In the genomic region with DNA sequence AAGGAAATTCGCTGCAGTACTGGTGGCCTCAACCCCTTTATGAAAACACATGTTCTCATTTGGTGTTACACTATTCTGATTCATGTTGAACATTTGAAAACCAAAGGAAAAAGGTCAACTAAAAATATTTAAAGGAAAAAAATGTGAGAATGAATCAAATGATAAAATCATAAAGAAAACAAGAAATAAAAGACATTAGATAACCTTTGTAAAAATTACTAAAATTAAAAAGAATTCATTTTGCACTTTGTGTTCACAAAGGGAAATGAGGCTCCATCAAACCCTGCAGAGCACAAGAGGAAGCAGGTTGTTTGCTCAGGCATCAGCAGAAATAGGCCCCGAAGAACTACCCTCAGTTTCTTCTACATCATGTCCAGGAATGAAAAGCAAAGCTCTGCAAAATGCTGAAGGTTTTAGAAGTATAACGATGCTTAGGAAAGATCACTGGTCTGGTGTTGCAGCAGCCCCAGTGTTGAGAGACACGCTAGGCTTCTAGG, we compare ENCODE assay signal across 17 cellular contexts. TPM values are rescaled to one million over a fixed set of nuclear protein-coding genes. Genes with fewer than 3 reads are reported as not detected.
DNase-seq lines count a peak whose midpoint lies in the region; ATAC-seq and TF ChIP-seq lines count a peak whose summit lies in the region.
"Had no signal": no experiment of that assay in that cellular context is flagged by ENCODE, and none has a peak within 500 bp of the region (broad histone marks: within the 10 kb centered on the region; RNA-seq: fewer than 3 reads in every experiment).

No MANE protein-coding gene starts in this region.

- H3K4me1 Mint-ChIP-seq in HFFc6 (ENCODE audit: low read depth) (peaks cover 46% of the 10 kb centered on the region), osteocyte (ENCODE audit: unreplicated experiment) (peaks cover 23% of the 10 kb centered on the region)

- H3K36me3 Mint-ChIP-seq in HFFc6 (ENCODE audit: low read depth) (peaks cover 5% of the 10 kb centered on the region; the same call in 1 of the 2 replicates), osteocyte (ENCODE audit: unreplicated experiment) (peaks cover 7% of the 10 kb centered on the region)

- peak overlapping the region; percentile 35 for H3K27ac ChIP-seq in VCaP
- H3K27ac ChIP-seq: KMS-11, SJSA1 had no signal

- ATAC-seq in HG02610 (IDR thresholded peaks at IDR 0.05; ENCODE audit: unreplicated experiment) = no peak
- ATAC-seq: HepG2, Panc1 had no signal

- TF ChIP-seq CTCF in HFFc6 (IDR thresholded peaks at IDR 0.05) (no peak), VCaP (conservative IDR thresholded peaks at IDR 0.05) (no peak), osteocyte (IDR thresholded peaks at IDR 0.05) (no peak)

- DNase-seq in HFFc6 = no peak
- peak; percentile 49 for DNase-seq in dermis blood vessel endothelial cell
- DNase-seq in osteocyte (ENCODE audit: extremely low spot score, unreplicated experiment) = no peak
- no peak for DNase-seq in NOMO-1 (lab: John Stamatoyannopoulos, UW; ENCODE audit: unreplicated experiment in 2 of 2)
- DNase-seq in NCI-H1694 treated with DMSO at 0.1 percent for 48 hours (lab: John Stamatoyannopoulos, UW) = no peak
- DNase-seq: Caco-2; CD4-positive, alpha-beta T cell; NCI-H1417; NCI-H1930; NCI-H345; NCI-H526 had no signal

- no peak overlapping the region for H3K4me3 Mint-ChIP-seq in HFFc6
- H3K4me3 Mint-ChIP-seq in osteocyte (ENCODE audit: unreplicated experiment) = no peak overlapping the region
- H3K4me3 Mint-ChIP-seq: CD4-positive, alpha-beta T cell had no signal

- H3K27ac Mint-ChIP-seq in HFFc6 (peak overlapping the region; percentile 3; the same call in 1 of the 2 replicates), osteocyte (ENCODE audit: unreplicated experiment) (peak overlapping the region; percentile 46)
- H3K27ac Mint-ChIP-seq: CD4-positive, alpha-beta T cell had no signal

- no peaks in the 10 kb centered on the region for H3K27me3 Mint-ChIP-seq in HFFc6 (ENCODE audit: insufficient read depth)
- no peaks in the 10 kb centered on the region for H3K27me3 Mint-ChIP-seq in osteocyte (ENCODE audit: unreplicated experiment)
- H3K27me3 Mint-ChIP-seq: CD4-positive, alpha-beta T cell had no signal

- H3K9me3 Mint-ChIP-seq in HFFc6 (no peaks in the 10 kb centered on the region), osteocyte (ENCODE audit: unreplicated experiment) (no peaks in the 10 kb centered on the region)
- H3K9me3 Mint-ChIP-seq: CD4-positive, alpha-beta T cell had no signal

RNA-seq across cellular contexts. Expression of a gene that starts 41.2 kb away (rescaled TPM):
- 100 to 1,000 TPM; 294 to 328 (median 312) TPM for total RNA-seq in HFFc6 (2021; fragmentation: NEBNext Ultra II Directional; extraction: Animal tissue kit (Norgen Biotek cat#: 25700))
- total RNA-seq in dermis blood vessel endothelial cell = 63.8 and 121 TPM in 2 replicates
- total RNA-seq in osteocyte = 275 and 295 TPM in 2 replicates
